ENCODE assay signal across 29 cellular contexts in genomic region chr6:107496892-107497684, GRCh38. TPM values are rescaled to one million over a fixed set of nuclear protein-coding genes. Genes with fewer than 3 reads are reported as not detected.
A peak's percentile ranks its signal among the peaks of the same experiment; 100 is the strongest.
DNase-seq lines count a peak whose midpoint lies in the region; ATAC-seq and TF ChIP-seq lines count a peak whose summit lies in the region.
"Had no signal": no experiment of that assay in that cellular context is flagged by ENCODE, and none has a peak within 500 bp of the region (broad histone marks: within the 10 kb centered on the region; RNA-seq: fewer than 3 reads in every experiment).

No MANE protein-coding gene starts in this region.

- ATAC-seq in SK-N-SH treated with all-trans-retinoic acid at 6 μM for 48 hours (no peak), thoracic aorta (ENCODE audit: insufficient number of reproducible peaks, low FRiP score, low read depth) (no peak), GM19023 (IDR thresholded peaks at IDR 0.05; ENCODE audit: unreplicated experiment) (no peak)
- ATAC-seq: mucosa of descending colon, right cardiac atrium had no signal

- TF ChIP-seq CTCF in SK-N-SH (IDR thresholded peaks at IDR 0.05), result no peak
- TF ChIP-seq CTCF in ascending aorta (IDR thresholded peaks at IDR 0.05), result no peak
- no peak for TF ChIP-seq CTCF in nephron progenitor cell (IDR thresholded peaks at IDR 0.05)
- TF ChIP-seq CTCF in thoracic aorta (IDR thresholded peaks at IDR 0.05), result no peak

- H3K36me3 ChIP-seq in SK-N-SH (replicated peaks in 1 of 2; ENCODE audit: control insufficient read depth in 1 of 2, insufficient read depth in 2 of 2, low read length in 1 of 2), result no peaks in the 10 kb centered on the region
- H3K36me3 ChIP-seq in ascending aorta, result no peaks in the 10 kb centered on the region
- no peaks in the 10 kb centered on the region for H3K36me3 ChIP-seq in thoracic aorta

- H3K9me3 Mint-ChIP-seq in nephron progenitor cell, result no peaks in the 10 kb centered on the region
- H3K9me3 Mint-ChIP-seq: activated naive CD8-positive, alpha-beta T cell treated with anti-CD3 and anti-CD28 coated beads, Interleukin-2, amount 10 ng/mL, durations not matched to agents 7 days and 5 days; activated T-cell treated with anti-CD3 and anti-CD28 coated beads, Interleukin-2, amount 50 U/mL, for 24 hours; nephron; T-helper 1 cell treated with Interleukin-12 subunit alpha and Interleukin-12 subunit beta and Interleukin-4 antibody, amounts not matched to agents 30 μg/mL and 1 μg/mL, for 36 hours had no signal

- H3K9me2 ChIP-seq in SK-N-SH, result no peaks in the 10 kb centered on the region

- CTCF ChIA-PET in SK-N-SH (lab: Yijun Ruan, JAX), result interaction anchor here (0.8 to 1.4 kb wide), 6 partner anchors 10 to 179 kb away, joined by 3 read pairs; no protein-coding TSS in a partner anchor

- peaks cover 22% of the 10 kb centered on the region for H3K4me1 Mint-ChIP-seq in nephron progenitor cell

- H3K27me3 Mint-ChIP-seq in nephron progenitor cell (ENCODE audit: low read depth, poor library complexity), result no peaks in the 10 kb centered on the region

- intact Hi-C loops in ascending aorta (cut with DNase I), result loop anchor here (10.0 kb wide), 2 partner anchors 108 to 382 kb away; partner anchors contain the start of gene BEND3

- no peak overlapping the region for H3K27ac Mint-ChIP-seq in nephron progenitor cell
- H3K27ac Mint-ChIP-seq: activated naive CD8-positive, alpha-beta T cell treated with anti-CD3 and anti-CD28 coated beads, Interleukin-2, amount 10 ng/mL, durations not matched to agents 7 days and 5 days; activated T-cell treated with anti-CD3 and anti-CD28 coated beads, Interleukin-2, amount 50 U/mL, for 24 hours; T-helper 1 cell treated with Interleukin-12 subunit alpha and Interleukin-12 subunit beta and Interleukin-4 antibody, amounts not matched to agents 30 μg/mL and 1 μg/mL, for 36 hours had no signal

- H3K27me3 ChIP-seq in SK-N-SH (ENCODE audit: insufficient read depth), result no peaks in the 10 kb centered on the region
- H3K27me3 ChIP-seq in ascending aorta, result no peaks in the 10 kb centered on the region
- H3K27me3 ChIP-seq in thoracic aorta (replicated peaks; ENCODE audit: insufficient read depth), result no peaks in the 10 kb centered on the region

- POLR2A ChIA-PET in SK-N-SH (lab: Yijun Ruan, JAX), result interaction anchor here (0.9 kb wide), 1 partner anchor 8 kb away, joined by 3 read pairs; no protein-coding TSS in a partner anchor

- TF ChIP-seq RAD21 in SK-N-SH (IDR thresholded peaks at IDR 0.05; ENCODE audit: low read length), result no peak

- no peak overlapping the region for H2AFZ ChIP-seq in SK-N-SH (ENCODE audit: low read depth)
- H2AFZ ChIP-seq: hepatocyte, parathyroid adenoma had no signal

- peak overlapping the region; percentile 8 for H3K4me3 Mint-ChIP-seq in nephron progenitor cell
- H3K4me3 Mint-ChIP-seq: activated naive CD8-positive, alpha-beta T cell treated with anti-CD3 and anti-CD28 coated beads, Interleukin-2, amount 10 ng/mL, durations not matched to agents 7 days and 5 days; activated T-cell treated with anti-CD3 and anti-CD28 coated beads, Interleukin-2, amount 50 U/mL, for 24 hours; nephron; T-helper 1 cell treated with Interleukin-12 subunit alpha and Interleukin-12 subunit beta and Interleukin-4 antibody, amounts not matched to agents 30 μg/mL and 1 μg/mL, for 36 hours had no signal

- H3K4me1 ChIP-seq in SK-N-SH (ENCODE audit: control insufficient read depth in 1 of 2, insufficient read depth in 2 of 2, low read depth in 1 of 2, low read length in 1 of 2) (peaks cover 13 to 28% of the 10 kb centered on the region in 2 experiments), ascending aorta (peaks cover 10 to 36% of the 10 kb centered on the region in 2 donors), thoracic aorta (ENCODE audit: control insufficient read depth in 1 of 2, low read depth in 2 of 2) (peaks cover 21 to 56% of the 10 kb centered on the region in 2 donors)
- H3K4me1 ChIP-seq: Caco-2 had no signal

- peak overlapping the region in 1 of 2 experiments; percentile 30; a peak in 1 of 4 replicates for H3K27ac ChIP-seq in SK-N-SH (ENCODE audit: low read depth in 2 of 2, low read length in 1 of 2)
- peak overlapping the region; percentile 82 to 83 for H3K27ac ChIP-seq in ascending aorta
- H3K27ac ChIP-seq in thoracic aorta, result peak overlapping the region; percentile 12 to 85
- H3K27ac ChIP-seq: C4-2B, hepatocyte, parathyroid adenoma had no signal

- H3K4me3 ChIP-seq in SK-N-SH (ENCODE audit: low read depth in 2 of 2, low read length in 1 of 2) (no peak overlapping the region), ascending aorta (no peak overlapping the region), thoracic aorta (no peak overlapping the region)
- H3K4me3 ChIP-seq: hepatocyte, mucosa of descending colon had no signal

- H3K4me2 ChIP-seq in SK-N-SH, result no peak overlapping the region
- H3K4me2 ChIP-seq: hepatocyte had no signal

- 95% methylated on average over 1 of the region's 1 CpG for WGBS in SK-N-SH (ENCODE audit: low lambda C conversion rate)

- H3K9me3 ChIP-seq in SK-N-SH (no peaks in the 10 kb centered on the region), ascending aorta (no peaks in the 10 kb centered on the region), thoracic aorta (no peaks in the 10 kb centered on the region)
- H3K9me3 ChIP-seq: Caco-2, mucosa of descending colon had no signal

- no peaks in the 10 kb centered on the region for H4K20me1 ChIP-seq in SK-N-SH (ENCODE audit: insufficient read depth)

- no peak for DNase-seq in SK-N-SH
- no peak for DNase-seq in ascending aorta (ENCODE audit: low spot score in 2 of 2)
- DNase-seq in nephron progenitor cell, result no peak
- DNase-seq in thoracic aorta (ENCODE audit: low spot score), result no peak
- DNase-seq in activated naive CD4-positive, alpha-beta T cell treated with anti-CD3 and anti-CD28 coated beads, Interleukin-2, amount 50 U/mL, for 16 hours, result no peak
- no peak for DNase-seq in NCI-H1694 (lab: John Stamatoyannopoulos, UW)
- DNase-seq: 8988T; activated CD4-positive, alpha-beta T cell treated with anti-CD3 and anti-CD28 coated beads, Interleukin-2, amount 50 U/mL, for 1 hour; activated CD4-positive, CD25-positive, alpha-beta regulatory T cell; activated effector memory CD4-positive, alpha-beta T cell treated with anti-CD3 and anti-CD28 coated beads, Interleukin-2, amount 50 U/mL, for 16 hours; activated naive CD8-positive, alpha-beta T cell treated with anti-CD3 and anti-CD28 coated beads, Interleukin-2, amount 10 ng/mL, durations not matched to agents 7 days and 5 days; activated T-cell treated with anti-CD3 and anti-CD28 coated beads, Interleukin-2, amount 50 U/mL, for 24 hours; Caco-2; caudate nucleus; foreskin melanocyte; mucosa of descending colon; NCI-H146; NCI-H2107; NCI-H446; NCI-H774; right cardiac atrium; stimulated activated CD4-positive, alpha-beta T cell treated with anti-CD3 and anti-CD28 coated beads, Interleukin-4, amount 100 ng/mL, for 1 hour had no signal

- peaks cover 12% of the 10 kb centered on the region for H3F3A ChIP-seq in SK-N-SH (replicated peaks; ENCODE audit: insufficient read depth)

- H3K36me3 Mint-ChIP-seq in nephron progenitor cell (ENCODE audit: low read depth), result peaks cover 26% of the 10 kb centered on the region
- H3K36me3 Mint-ChIP-seq: activated naive CD8-positive, alpha-beta T cell treated with anti-CD3 and anti-CD28 coated beads, Interleukin-2, amount 10 ng/mL, durations not matched to agents 7 days and 5 days had no signal

- no peaks in the 10 kb centered on the region for H3K79me2 ChIP-seq in SK-N-SH (ENCODE audit: insufficient read depth)

- H3K9ac ChIP-seq in SK-N-SH, result no peak overlapping the region
- H3K9ac ChIP-seq: parathyroid adenoma had no signal

- TF ChIP-seq EP300 in SK-N-SH (IDR thresholded peaks at IDR 0.05; ENCODE audit: borderline replicate concordance in 1 of 2, low read depth in 1 of 2, low read length in 1 of 2), result peak in 1 of 2 experiments; percentile 38; a peak in 1 of 4 replicates

TF ChIP-seq in SK-N-SH, 30 proteins besides CTCF, POLR2A, EP300 and RAD21 (continues in another document):
- TF ChIP-seq TCF12 (IDR thresholded peaks at IDR 0.05), result 0 out of 2 replicates have a peak, but pooled peaks have one; percentile 8
- TF ChIP-seq POLR2AphosphoS5 (IDR thresholded peaks at IDR 0.05; ENCODE audit: low read depth, low read length), result no peak

TF ChIP-seq in SK-N-SH treated with all-trans-retinoic acid at 6 μM for 48 hours, 23 proteins besides CTCF, POLR2A, EP300 and RAD21 (continues in another document):
- no peak for TF ChIP-seq ZC3H10 (CRISPR knock-in tag; IDR thresholded peaks at IDR 0.05)
- TF ChIP-seq OSR1 (CRISPR knock-in tag; IDR thresholded peaks at IDR 0.05), result no peak
- TF ChIP-seq ARNTL (CRISPR knock-in tag; IDR thresholded peaks at IDR 0.05; ENCODE audit: borderline replicate concordance, low read depth), result no peak
- TF ChIP-seq CSDC2 (CRISPR knock-in tag; IDR thresholded peaks at IDR 0.05), result no peak
- TF ChIP-seq ZFP3 (CRISPR knock-in tag; IDR thresholded peaks at IDR 0.05), result no peak
- TF ChIP-seq RARB (CRISPR knock-in tag; IDR thresholded peaks at IDR 0.05), result no peak
- TF ChIP-seq, protein P1, sequence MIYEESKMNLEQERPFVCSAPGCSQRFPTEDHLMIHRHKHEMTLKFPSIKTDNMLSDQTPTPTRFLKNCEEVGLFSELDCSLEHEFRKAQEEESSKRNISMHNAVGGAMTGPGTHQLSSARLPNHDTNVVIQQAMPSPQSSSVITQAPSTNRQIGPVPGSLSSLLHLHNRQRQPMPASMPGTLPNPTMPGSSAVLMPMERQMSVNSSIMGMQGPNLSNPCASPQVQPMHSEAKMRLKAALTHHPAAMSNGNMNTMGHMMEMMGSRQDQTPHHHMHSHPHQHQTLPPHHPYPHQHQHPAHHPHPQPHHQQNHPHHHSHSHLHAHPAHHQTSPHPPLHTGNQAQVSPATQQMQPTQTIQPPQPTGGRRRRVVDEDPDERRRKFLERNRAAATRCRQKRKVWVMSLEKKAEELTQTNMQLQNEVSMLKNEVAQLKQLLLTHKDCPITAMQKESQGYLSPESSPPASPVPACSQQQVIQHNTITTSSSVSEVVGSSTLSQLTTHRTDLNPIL (CRISPR knock-in tag; IDR thresholded peaks at IDR 0.05; ENCODE audit: low read depth), result no peak
- TF ChIP-seq TCF4 (CRISPR knock-in tag; IDR thresholded peaks at IDR 0.05; ENCODE audit: borderline replicate concordance), result no peak
- no peak for TF ChIP-seq SNAI2 (CRISPR knock-in tag; IDR thresholded peaks at IDR 0.05)
- no peak for TF ChIP-seq BACH2 (CRISPR knock-in tag; IDR thresholded peaks at IDR 0.05; ENCODE audit: borderline replicate concordance)

RNA-seq across cellular contexts. Expression of gene SOBP, which starts 7.2 kb away (rescaled TPM):
- polyA plus RNA-seq in SK-N-SH (2012; rRNA removed), result 0.21 and 0.61 TPM in 2 replicates
- polyA plus RNA-seq in SK-N-SH (2012; cell fraction: cytosol; rRNA removed), result 0.35 and 1.1 TPM in 2 replicates
- 2.4 and 5.2 TPM in 2 replicates for polyA plus RNA-seq in SK-N-SH (2012; cell fraction: nucleus; rRNA removed)
- total RNA-seq in ascending aorta, result 5.4 TPM
- 10 to 100 TPM; 10.3 to 11.1 TPM for total RNA-seq in thoracic aorta
- total RNA-seq: Caco-2 had no signal

RNA-seq across cellular contexts. Expression of gene PDSS2, which starts 37.7 kb away (rescaled TPM):
- polyA plus RNA-seq in SK-N-SH (2012; rRNA removed), result 5.6 and 6.3 TPM in 2 replicates
- 6.3 and 6.7 TPM in 2 replicates for polyA plus RNA-seq in SK-N-SH (2012; cell fraction: cytosol; rRNA removed)
- polyA plus RNA-seq in SK-N-SH (2012; cell fraction: nucleus; rRNA removed), result 2.3 and 4.4 TPM in 2 replicates
- total RNA-seq in ascending aorta (0.85 TPM), thoracic aorta (1 to 10 TPM; 6.9 to 9.9 TPM)
